ENCODE assay signal across 8 cellular contexts in the genomic region with DNA sequence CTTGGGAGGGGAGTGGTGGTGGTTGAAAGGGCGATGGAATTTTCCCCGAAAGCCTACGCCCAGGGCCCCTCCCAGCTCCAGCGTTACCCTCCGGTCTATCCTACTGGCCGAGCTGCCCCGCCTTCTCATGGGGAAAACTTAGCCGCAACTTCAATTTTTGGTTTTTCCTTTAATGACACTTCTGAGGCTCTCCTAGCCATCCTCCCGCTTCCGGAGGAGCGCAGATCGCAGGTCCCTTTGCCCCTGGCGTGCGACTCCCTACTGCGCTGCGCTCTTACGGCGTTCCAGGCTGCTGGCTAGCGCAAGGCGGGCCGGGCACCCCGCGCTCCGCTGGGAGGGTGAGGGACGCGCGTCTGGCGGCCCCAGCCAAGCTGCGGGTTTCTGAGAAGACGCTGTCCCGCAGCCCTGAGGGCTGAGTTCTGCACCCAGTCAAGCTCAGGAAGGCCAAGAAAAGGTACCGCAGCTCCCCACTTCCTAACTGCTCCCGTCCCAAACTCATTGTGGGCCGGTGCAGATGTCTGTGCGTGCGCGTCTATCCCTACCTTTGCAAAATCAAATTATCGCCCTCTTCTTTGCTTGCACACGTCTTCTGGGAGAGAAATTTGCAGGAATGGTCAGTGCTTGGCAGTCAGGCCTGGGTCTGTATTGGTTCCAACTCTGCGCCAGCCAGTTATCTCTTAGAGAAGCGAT. TPM values are rescaled to one million over a fixed set of nuclear protein-coding genes. Genes with fewer than 3 reads are reported as not detected.
A peak's percentile ranks its signal among the peaks of the same experiment; 100 is the strongest.
DNase-seq lines count a peak whose midpoint lies in the region; ATAC-seq lines count a peak whose summit lies in the region.

No MANE protein-coding gene starts in this region.

- H3K27ac ChIP-seq in ACC112 (ENCODE audit: low read depth, low read length): peak overlapping the region; percentile 47
- peak overlapping the region; percentile 71 for H3K27ac ChIP-seq in right cardiac atrium (ENCODE audit: low read length)

- H3K27ac Mint-ChIP-seq in activated naive CD8-positive, alpha-beta T cell: peak overlapping the region; percentile 4

- no peaks in the 10 kb centered on the region for H3K36me3 Mint-ChIP-seq in activated naive CD8-positive, alpha-beta T cell

- H3K36me3 ChIP-seq in ACC112 (ENCODE audit: insufficient read depth, low read length): no peaks in the 10 kb centered on the region

- H3K9me3 ChIP-seq in right cardiac atrium (ENCODE audit: control insufficient read depth, low read length): no peaks in the 10 kb centered on the region

- ATAC-seq in GM18498 (IDR thresholded peaks at IDR 0.05; ENCODE audit: unreplicated experiment) (peak; percentile 56), HG02623 (IDR thresholded peaks at IDR 0.05; ENCODE audit: unreplicated experiment) (peak; percentile 38), right cardiac atrium (peak; percentile 90 to 93)

- H2AFZ ChIP-seq in ACC112 (ENCODE audit: low read length, unreplicated experiment): peak overlapping the region; percentile 91

- 1% methylated on average over 41 of the region's 41 CpGs for WGBS in right cardiac atrium

- peaks cover 28% of the 10 kb centered on the region for H3K4me1 ChIP-seq in ACC112 (ENCODE audit: control insufficient read depth, insufficient read depth, low read length, unreplicated experiment)
- no peaks in the 10 kb centered on the region for H3K4me1 ChIP-seq in right cardiac atrium (ENCODE audit: control insufficient read depth, insufficient read depth, low read length)

- H3K9me3 Mint-ChIP-seq in activated naive CD8-positive, alpha-beta T cell (ENCODE audit: low read depth): no peaks in the 10 kb centered on the region

- intact Hi-C loops in right cardiac atrium (cut with DNase I): no loop called here

- peaks cover 40% of the 10 kb centered on the region for H3K79me2 ChIP-seq in ACC112 (ENCODE audit: control insufficient read depth, insufficient read depth, low read length, unreplicated experiment)

- H3K4me3 ChIP-seq in ACC112 (ENCODE audit: low read depth, low read length): peak overlapping the region; percentile 90
- peak overlapping the region; percentile 92 for H3K4me3 ChIP-seq in right cardiac atrium (ENCODE audit: low read length)

- H3K27me3 ChIP-seq in ACC112 (ENCODE audit: insufficient read depth, low read length): no peaks in the 10 kb centered on the region
- no peaks in the 10 kb centered on the region for H3K27me3 ChIP-seq in right cardiac atrium (ENCODE audit: control insufficient read depth, insufficient read depth)

- H3K4me3 Mint-ChIP-seq in activated naive CD8-positive, alpha-beta T cell: peak overlapping the region; percentile 89

- peaks cover 15% of the 10 kb centered on the region for H3K27me3 Mint-ChIP-seq in activated naive CD8-positive, alpha-beta T cell

- H3K4me1 Mint-ChIP-seq in activated naive CD8-positive, alpha-beta T cell (ENCODE audit: low read depth): peaks cover 12% of the 10 kb centered on the region

- peak; percentile 2 for DNase-seq in NCI-H1105 (lab: John Stamatoyannopoulos, UW)
- peak; percentile 56 to 80 (median 75) for DNase-seq in right cardiac atrium
- peak; percentile 25 for DNase-seq in renal cortical epithelial cell (ENCODE audit: low read depth)
- no peak for DNase-seq in NCI-H2196 (lab: John Stamatoyannopoulos, UW; ENCODE audit: unreplicated experiment)

RNA-seq across cellular contexts. Expression of a gene that starts 0.5 kb away (rescaled TPM):
- total RNA-seq in right cardiac atrium (1 to 10 TPM; 2.9 to 4.7 (median 3.8) TPM), renal cortical epithelial cell (9.0 and 20.1 TPM in 2 replicates)
- 4.7 TPM for polyA plus RNA-seq in right cardiac atrium

Comparison
In these comparisons a context has a peak if more than half of its experiments do, and no peak if none do; other contexts are left out.
1. ATAC-seq: peak in every context shown above with its lines; median percentile 92 in right cardiac atrium; 56 in GM18498; 38 in HG02623.